In the genomic region with DNA sequence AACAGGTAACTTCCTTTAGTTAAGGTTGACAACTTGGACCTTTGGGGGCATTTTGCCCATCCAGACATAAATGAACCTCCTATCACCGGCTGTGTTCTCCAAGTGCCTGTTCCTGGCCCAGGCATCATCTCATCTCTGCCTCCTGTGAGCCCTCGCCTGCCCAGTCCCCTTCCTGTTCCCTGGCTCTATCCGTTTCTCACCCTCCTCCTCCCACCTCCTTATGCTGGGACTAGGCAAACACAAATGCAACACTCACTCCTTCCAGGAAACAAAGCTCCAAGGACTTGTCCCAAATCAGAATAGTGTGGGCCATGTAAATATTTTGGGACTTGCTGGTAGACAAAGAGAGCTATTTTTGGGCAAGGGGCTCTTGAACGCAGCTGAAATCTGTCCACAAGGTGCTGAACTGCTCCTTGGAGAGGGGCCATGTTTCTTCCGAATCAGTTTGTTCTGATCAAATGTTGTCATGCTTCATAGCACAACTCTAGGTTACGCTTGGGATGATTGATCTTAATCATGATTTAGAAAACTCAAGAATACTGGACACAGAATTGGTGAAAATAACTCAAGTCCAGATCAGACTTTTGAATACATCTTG, we compare ENCODE assay signal across 8 cellular contexts. TPM values are rescaled to one million over a fixed set of nuclear protein-coding genes. Genes with fewer than 3 reads are reported as not detected.
A peak's percentile ranks its signal among the peaks of the same experiment; 100 is the strongest.
DNase-seq lines count a peak whose midpoint lies in the region; ATAC-seq and TF ChIP-seq lines count a peak whose summit lies in the region.
"Had no signal": no experiment of that assay in that cellular context is flagged by ENCODE, and none has a peak within 500 bp of the region (broad histone marks: within the 10 kb centered on the region; RNA-seq: fewer than 3 reads in every experiment).

No MANE protein-coding gene starts in this region.

- intact Hi-C loops in adrenal gland (cut with DNase I): no loop called here
- intact Hi-C loops in left lung (cut with DNase I): no loop called here

- no peak overlapping the region for H3K9ac ChIP-seq in MM.1S (ENCODE audit: low read length)
- H3K9ac ChIP-seq in subcutaneous abdominal adipose tissue (ENCODE audit: low read length in 5 of 5): peak overlapping the region in 2 of 5 donors; percentile 39 to 52
- H3K9ac ChIP-seq: SK-N-SH had no signal

- no peaks in the 10 kb centered on the region for H3K79me2 ChIP-seq in MM.1S (ENCODE audit: low read length)

- 44 to 57% (median 54%) methylated on average over 6 of the region's 6 CpGs for WGBS in adrenal gland, 4 donors

- no peak overlapping the region for H3K4me3 ChIP-seq in MM.1S (ENCODE audit: low read length)
- H3K4me3 ChIP-seq in adrenal gland: no peak overlapping the region
- H3K4me3 ChIP-seq in left lung: no peak overlapping the region
- peak overlapping the region in 1 of 5 donors; percentile 11 for H3K4me3 ChIP-seq in subcutaneous abdominal adipose tissue (ENCODE audit: low read depth in 1 of 5, low read length in 5 of 5)

- no peaks in the 10 kb centered on the region for H3K9me2 ChIP-seq in MM.1S (replicated peaks; ENCODE audit: insufficient read depth, low read length)
- H3K9me2 ChIP-seq: SK-N-SH had no signal

- H2AFZ ChIP-seq in MM.1S (ENCODE audit: low read length): no peak overlapping the region

- H3K27ac ChIP-seq in MM.1S (ENCODE audit: low read length) (no peak overlapping the region), adrenal gland (peak overlapping the region in 3 of 5 donors; percentile 34 to 75 (median 67)), left lung (peak overlapping the region; percentile 60 to 79), subcutaneous abdominal adipose tissue (ENCODE audit: low read depth, low read length) (peak overlapping the region; percentile 37)

- TF ChIP-seq POLR2A in adrenal gland (IDR thresholded peaks at IDR 0.05): no peak

- H3K27me3 ChIP-seq in MM.1S (replicated peaks; ENCODE audit: insufficient read depth, low read length) (no peaks in the 10 kb centered on the region), adrenal gland (no peaks in the 10 kb centered on the region), left lung (no peaks in the 10 kb centered on the region), subcutaneous abdominal adipose tissue (ENCODE audit: control insufficient read depth in 5 of 5, insufficient read depth in 4 of 5, low read length in 5 of 5) (peaks cover 0 to 10% (median 0%) of the 10 kb centered on the region in 5 donors)

- no peaks in the 10 kb centered on the region for H4K20me1 ChIP-seq in MM.1S (ENCODE audit: insufficient read depth, low read length)

- H3F3A ChIP-seq in MM.1S (ENCODE audit: insufficient read depth, low read length): peaks cover 5% of the 10 kb centered on the region

- peaks cover 23% of the 10 kb centered on the region for H3K4me1 ChIP-seq in MM.1S (ENCODE audit: low read length)
- peaks cover 8 to 47% of the 10 kb centered on the region in 2 donors for H3K4me1 ChIP-seq in adrenal gland (replicated peaks in 1 of 2)
- peaks cover 28 to 91% of the 10 kb centered on the region in 2 donors for H3K4me1 ChIP-seq in left lung
- peaks cover 13 to 80% (median 56%) of the 10 kb centered on the region in 5 donors for H3K4me1 ChIP-seq in subcutaneous abdominal adipose tissue (ENCODE audit: control insufficient read depth in 5 of 5, insufficient read depth in 5 of 5, low read length in 5 of 5)

- peak overlapping the region; percentile 53; the same call in 1 of the 2 replicates for H3K4me2 ChIP-seq in MM.1S (ENCODE audit: low read depth, low read length)

- ATAC-seq in left lung: peak; percentile 75
- ATAC-seq in HG02840 (IDR thresholded peaks at IDR 0.05; ENCODE audit: low FRiP score, unreplicated experiment): no peak

- no peaks in the 10 kb centered on the region for H3K9me3 ChIP-seq in MM.1S (replicated peaks; ENCODE audit: insufficient read depth, low read length)
- no peaks in the 10 kb centered on the region for H3K9me3 ChIP-seq in adrenal gland (replicated peaks in 1 of 3)
- no peaks in the 10 kb centered on the region for H3K9me3 ChIP-seq in left lung
- H3K9me3 ChIP-seq in subcutaneous abdominal adipose tissue (ENCODE audit: control insufficient read depth in 5 of 5, low read length in 5 of 5): no peaks in the 10 kb centered on the region
- H3K9me3 ChIP-seq: SK-N-SH had no signal

- no peak for TF ChIP-seq CTCF in MM.1S (IDR thresholded peaks at IDR 0.05; ENCODE audit: low read length)
- no peak for TF ChIP-seq CTCF in adrenal gland (IDR thresholded peaks at IDR 0.05)
- TF ChIP-seq CTCF in left lung (IDR thresholded peaks at IDR 0.05): no peak

- DNase-seq in MM.1S: no peak
- DNase-seq in adrenal gland: peak in 1 of 7 donors; percentile 47
- peak in 1 of 2 donors; percentile 51 for DNase-seq in left lung
- no peak for DNase-seq in NCI-H524 treated with DMSO at 0.1 percent for 48 hours (lab: John Stamatoyannopoulos, UW)
- DNase-seq in H4 (ENCODE audit: low spot score): no peak
- DNase-seq: SK-N-SH had no signal

- H3K36me3 ChIP-seq in MM.1S (replicated peaks; ENCODE audit: insufficient read depth, low read length) (no peaks in the 10 kb centered on the region), adrenal gland (replicated peaks in 1 of 2) (no peaks in the 10 kb centered on the region), left lung (peaks cover 0 to 16% of the 10 kb centered on the region in 2 donors), subcutaneous abdominal adipose tissue (ENCODE audit: control insufficient read depth in 5 of 5, insufficient read depth in 5 of 5, low read length in 5 of 5) (peaks cover 0 to 6% (median 0%) of the 10 kb centered on the region in 5 donors)

RNA-seq across cellular contexts. Expression of a gene that starts 25.3 kb away (rescaled TPM):
- total RNA-seq in adrenal gland (10 to 100 TPM; 11.2 to 23.7 (median 16.0) TPM), left lung (10 to 100 TPM; 40.5 to 56.7 TPM)
- 1 to 10 TPM; 3.5 to 7.6 (median 6.2) TPM for polyA plus RNA-seq in adrenal gland
- total RNA-seq in H4 (2014; rRNA removed; shearing (Covaris generic)): 0.35 TPM in 1 of 2 replicates, not detected in the other
